ENCODE assay signal across 29 cellular contexts in the genomic region with DNA sequence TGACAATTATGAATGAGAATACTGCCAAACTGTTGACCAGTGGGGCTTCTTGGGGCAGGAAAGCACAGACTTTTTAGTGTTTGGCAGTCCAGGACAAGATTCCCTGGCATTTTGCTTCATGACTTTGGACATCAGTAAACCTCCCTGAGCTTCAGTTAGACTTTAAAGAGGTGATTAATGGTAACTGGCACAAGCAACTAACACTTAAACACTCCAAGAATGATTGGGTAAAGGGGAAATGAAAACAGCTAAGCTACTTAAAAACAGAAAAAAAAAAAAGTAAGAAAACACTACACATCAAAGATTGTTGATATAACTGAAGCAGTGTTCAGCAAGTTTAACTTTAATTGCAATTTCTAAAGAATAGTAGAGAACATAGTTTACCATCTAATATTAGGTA. TPM values are rescaled to one million over a fixed set of nuclear protein-coding genes. Genes with fewer than 3 reads are reported as not detected.
DNase-seq lines count a peak whose midpoint lies in the region; ATAC-seq, FAIRE-seq and TF ChIP-seq lines count a peak whose summit lies in the region.
"Had no signal": no experiment of that assay in that cellular context is flagged by ENCODE, and none has a peak within 500 bp of the region (broad histone marks: within the 10 kb centered on the region; RNA-seq: fewer than 3 reads in every experiment).

No MANE protein-coding gene starts in this region.

- TF ChIP-seq CTCF in GM12878 (IDR thresholded peaks at IDR 0.05 in 2 of 3, conservative IDR thresholded peaks at IDR 0.05 in 1 of 3; ENCODE audit: control insufficient read depth in 2 of 3, extremely low read depth in 1 of 3, insufficient read depth in 1 of 3, low read depth in 3 of 3, low read length in 3 of 3) (no peak), lower lobe of right lung (IDR thresholded peaks at IDR 0.05) (no peak), upper lobe of right lung (IDR thresholded peaks at IDR 0.05) (no peak), GM13976 (IDR thresholded peaks at IDR 0.05; ENCODE audit: borderline replicate concordance, control extremely low read depth, extremely low read depth, insufficient read depth, missing control alignments) (no peak), BE2C (IDR thresholded peaks at IDR 0.05; ENCODE audit: low read depth, low read length) (no peak)

- POLR2A ChIA-PET in GM12878 (lab: Charles Lee) = interaction anchor here (0.5 to 3.3 kb wide), 5 partner anchors 11 to 51 kb away, joined by 3 to 19 read pairs (median 3); no protein-coding TSS in a partner anchor

- no peak for TF ChIP-seq RAD21 in GM12878 (IDR thresholded peaks at IDR 0.05; ENCODE audit: insufficient read depth, low read depth, low read length)

- no peak for TF ChIP-seq POLR2A in GM12878 (IDR thresholded peaks at IDR 0.05; ENCODE audit: low read depth, low read length)

- H3K27me3 ChIP-seq in GM12878 (replicated peaks in 1 of 2; ENCODE audit: control insufficient read depth in 2 of 2, insufficient read depth in 2 of 2, low read length in 1 of 2) (no peaks in the 10 kb centered on the region), lower lobe of right lung (ENCODE audit: low read depth) (no peaks in the 10 kb centered on the region), upper lobe of right lung (no peaks in the 10 kb centered on the region), BE2C (no peaks in the 10 kb centered on the region)
- H3K27me3 ChIP-seq: ascending aorta, BLaER1, esophagus squamous epithelium, gastroesophageal sphincter, hepatocyte, pancreas, right atrium auricular region, transverse colon had no signal

- peaks cover 5 to 21% of the 10 kb centered on the region in 2 experiments for H3K36me3 ChIP-seq in GM12878 (ENCODE audit: control insufficient read depth in 2 of 2, insufficient read depth in 2 of 2, low read length in 1 of 2)
- peaks cover 95% of the 10 kb centered on the region for H3K36me3 ChIP-seq in lower lobe of right lung
- peaks cover 91% of the 10 kb centered on the region for H3K36me3 ChIP-seq in upper lobe of right lung
- peaks cover 75% of the 10 kb centered on the region for H3K36me3 ChIP-seq in BE2C

- H2AFZ ChIP-seq in GM12878 (ENCODE audit: control insufficient read depth, low read depth, low read length) = no peak overlapping the region
- H2AFZ ChIP-seq: hepatocyte had no signal

- H3K4me2 ChIP-seq in GM12878 (ENCODE audit: control insufficient read depth, insufficient read depth) = no peak overlapping the region
- H3K4me2 ChIP-seq: BLaER1, hepatocyte, smooth muscle cell had no signal

- SMC1A ChIA-PET in GM12878 (lab: Charles Lee; ENCODE audit: uncharacterized antibody, unreplicated experiment) = interaction anchor here (1.0 to 4.5 kb wide), 3 partner anchors 11 to 61 kb away, joined by 3 to 27 read pairs (median 4); no protein-coding TSS in a partner anchor

- intact Hi-C loops in GM12878 (cut with micrococcal nuclease; ENCODE audit: unreplicated experiment) (no loop called here), lower lobe of right lung (cut with DNase I) (no loop called here), upper lobe of right lung (cut with DNase I) (no loop called here)

- no peak overlapping the region for H3K4me3 Mint-ChIP-seq in activated naive CD8-positive, alpha-beta T cell
- no peak overlapping the region for H3K4me3 Mint-ChIP-seq in activated naive CD8-positive, alpha-beta T cell treated with anti-CD3 and anti-CD28 coated beads for 36 hours
- H3K4me3 Mint-ChIP-seq: naive thymus-derived CD4-positive, alpha-beta T cell; T-helper 2 cell treated with Interferon-gamma antibody and Interleukin-4, amounts not matched to agents 5 μg/mL and 100 μg/mL, for 36 hours had no signal

- H3K9me3 Mint-ChIP-seq in activated naive CD8-positive, alpha-beta T cell (ENCODE audit: low read depth) = no peaks in the 10 kb centered on the region
- no peaks in the 10 kb centered on the region for H3K9me3 Mint-ChIP-seq in activated naive CD8-positive, alpha-beta T cell treated with anti-CD3 and anti-CD28 coated beads for 36 hours
- H3K9me3 Mint-ChIP-seq: naive thymus-derived CD4-positive, alpha-beta T cell; T-helper 2 cell treated with Interferon-gamma antibody and Interleukin-4, amounts not matched to agents 5 μg/mL and 100 μg/mL, for 36 hours had no signal

- no TSS peak for BruUV-seq in GM12878 (replicated peaks; lab: Mats Ljungman, UMichigan)

- no peak for TF ChIP-seq EP300 in GM12878 (IDR thresholded peaks at IDR 0.05; ENCODE audit: borderline replicate concordance in 1 of 2, control insufficient read depth in 1 of 2, low read depth in 2 of 2, low read length in 2 of 2)

- ATAC-seq in GM12878 = peak; percentile 14; the same call in 1 of the 3 replicates
- peak; percentile 45 to 81 for ATAC-seq in lower lobe of right lung
- ATAC-seq in upper lobe of right lung = peak; percentile 47
- no peak for ATAC-seq in HG03280 (IDR thresholded peaks at IDR 0.05; ENCODE audit: unreplicated experiment)
- ATAC-seq: gastroesophageal sphincter; naive thymus-derived CD4-positive, alpha-beta T cell; pancreas had no signal

- H3K4me1 Mint-ChIP-seq in activated naive CD8-positive, alpha-beta T cell (ENCODE audit: low read depth) = peaks cover 26% of the 10 kb centered on the region
- H3K4me1 Mint-ChIP-seq in activated naive CD8-positive, alpha-beta T cell treated with anti-CD3 and anti-CD28 coated beads for 36 hours = peaks cover 13% of the 10 kb centered on the region

- H3K9ac ChIP-seq in GM12878 (ENCODE audit: control insufficient read depth, insufficient read depth, low read length) = no peak overlapping the region
- H3K9ac ChIP-seq: BLaER1 had no signal

- RAD21 ChIA-PET in GM12878 (lab: Charles Lee; ENCODE audit: unreplicated experiment) = interaction anchor here (2.6 kb wide), 1 partner anchor 12 kb away, joined by 10 read pairs; no protein-coding TSS in a partner anchor

- H3K4me3 ChIP-seq in GM12878 = no peak overlapping the region
- no peak overlapping the region for H3K4me3 ChIP-seq in lower lobe of right lung
- H3K4me3 ChIP-seq in upper lobe of right lung = no peak overlapping the region
- no peak overlapping the region for H3K4me3 ChIP-seq in BE2C (ENCODE audit: low read depth, low read length)
- H3K4me3 ChIP-seq: ascending aorta, BLaER1, esophagus squamous epithelium, gastroesophageal sphincter, hepatocyte, left ventricle myocardium inferior, pancreas, right atrium auricular region, smooth muscle cell, transverse colon had no signal

- CTCF ChIA-PET in GM12878 (lab: Yijun Ruan, JAX) = interaction anchor here (0.8 to 3.6 kb wide), 5 partner anchors 11 to 140 kb away, joined by 3 to 21 read pairs (median 5); no protein-coding TSS in a partner anchor

- DNase-seq in activated naive CD8-positive, alpha-beta T cell treated with anti-CD3 and anti-CD28 coated beads for 36 hours = no peak
- DNase-seq in GM12878 (ENCODE audit: low read depth, low spot score) = no peak
- no peak for DNase-seq in lower lobe of right lung
- no peak for DNase-seq in upper lobe of right lung
- DNase-seq in GM13976 (ENCODE audit: low spot score) = no peak
- DNase-seq in BE2C = no peak
- DNase-seq: activated CD4-positive, alpha-beta T cell treated with anti-CD3 and anti-CD28 coated beads for 4 hours; activated naive CD4-positive, alpha-beta T cell treated with anti-CD3 and anti-CD28 coated beads, Interleukin-2, amount 50 U/mL, for 16 hours; activated T-cell treated with anti-CD3 and anti-CD28 coated beads, Interleukin-2, amount 50 U/mL, for 48 hours; caudate nucleus; esophagus squamous epithelium; left ventricle myocardium inferior; naive thymus-derived CD4-positive, alpha-beta T cell; NCI-H146; pancreas; SHP77; stimulated activated CD4-positive, alpha-beta T cell treated with anti-CD3 and anti-CD28 coated beads, Interleukin-1b, Interleukin-23, amount 100 ng/mL, for 48 hours; stimulated activated CD8-positive, alpha-beta memory T cell treated with anti-CD3 and anti-CD28 coated beads, Interleukin-4, amount 100 ng/mL, for 48 hours; transverse colon had no signal

- H4K20me1 ChIP-seq in GM12878 (ENCODE audit: control insufficient read depth, insufficient read depth) = no peaks in the 10 kb centered on the region

- FAIRE-seq in GM12878 (lab: Jason Lieb, UNC) = no peak
- FAIRE-seq: pancreas had no signal

- H3K79me2 ChIP-seq in GM12878 (ENCODE audit: control insufficient read depth, insufficient read depth, low read length) = no peaks in the 10 kb centered on the region; the same call in 1 of the 2 replicates

- H3K9me3 ChIP-seq in GM12878 (replicated peaks; ENCODE audit: control insufficient read depth, insufficient read depth, low read length) (no peaks in the 10 kb centered on the region), lower lobe of right lung (no peaks in the 10 kb centered on the region), upper lobe of right lung (no peaks in the 10 kb centered on the region), BE2C (no peaks in the 10 kb centered on the region)
- H3K9me3 ChIP-seq: ascending aorta, BLaER1, esophagus squamous epithelium, gastroesophageal sphincter, left ventricle myocardium inferior, pancreas, right atrium auricular region, transverse colon had no signal

- peaks cover 12% of the 10 kb centered on the region for H3K36me3 Mint-ChIP-seq in activated naive CD8-positive, alpha-beta T cell
- peaks cover 22% of the 10 kb centered on the region for H3K36me3 Mint-ChIP-seq in activated naive CD8-positive, alpha-beta T cell treated with anti-CD3 and anti-CD28 coated beads for 36 hours

- H3K27ac ChIP-seq in GM12878 (ENCODE audit: control insufficient read depth, insufficient read depth) (no peak overlapping the region), lower lobe of right lung (no peak overlapping the region), upper lobe of right lung (no peak overlapping the region)
- H3K27ac ChIP-seq: ascending aorta, BLaER1, esophagus squamous epithelium, gastroesophageal sphincter, hepatocyte, HL-60, left ventricle myocardium inferior, pancreas, right atrium auricular region, transverse colon had no signal

- H3K4me1 ChIP-seq in GM12878 (ENCODE audit: control insufficient read depth, insufficient read depth, low read length) (no peaks in the 10 kb centered on the region), lower lobe of right lung (no peaks in the 10 kb centered on the region), upper lobe of right lung (no peaks in the 10 kb centered on the region), BE2C (no peaks in the 10 kb centered on the region)
- H3K4me1 ChIP-seq: ascending aorta, BLaER1, esophagus squamous epithelium, right atrium auricular region, transverse colon had no signal

- in situ Hi-C loops in GM12878 (cut with MboI) = no loop called here
- in situ Hi-C loops in GM13976 (cut with MboI; ENCODE audit: low sequenced_read_pairs, unreplicated experiment) = no loop called here

- H3K27ac Mint-ChIP-seq in activated naive CD8-positive, alpha-beta T cell = peak overlapping the region; percentile 8
- no peak overlapping the region for H3K27ac Mint-ChIP-seq in activated naive CD8-positive, alpha-beta T cell treated with anti-CD3 and anti-CD28 coated beads for 36 hours
- H3K27ac Mint-ChIP-seq: T-helper 2 cell treated with Interferon-gamma antibody and Interleukin-4, amounts not matched to agents 5 μg/mL and 100 μg/mL, for 36 hours had no signal

- no peaks in the 10 kb centered on the region for H3K27me3 Mint-ChIP-seq in activated naive CD8-positive, alpha-beta T cell
- H3K27me3 Mint-ChIP-seq in activated naive CD8-positive, alpha-beta T cell treated with anti-CD3 and anti-CD28 coated beads for 36 hours = no peaks in the 10 kb centered on the region
- H3K27me3 Mint-ChIP-seq: naive thymus-derived CD4-positive, alpha-beta T cell had no signal

RNA-seq across cellular contexts. Expression of a gene that starts 13.4 kb away (rescaled TPM):
- 10 to 100 TPM; 50.1 to 51.0 TPM for total RNA-seq in activated naive CD8-positive, alpha-beta T cell treated with anti-CD3 and anti-CD28 coated beads for 36 hours
- total RNA-seq in GM12878 (2013; cell fraction: nucleolus; rRNA removed) = 27.2 and 28.4 TPM in 2 replicates
- total RNA-seq in GM12878 (2014; rRNA removed) (55.6 and 67.0 TPM in 2 replicates), GM12878 (2014; rRNA removed; fragmentation: Illumina TruSeq; extraction: Trizol) (56.3 and 64.1 TPM in 2 replicates), GM12878 (2021) (42.2 and 43.0 TPM in 2 replicates), lower lobe of right lung (71.9 TPM), upper lobe of right lung (82.3 TPM)
- polyA plus RNA-seq in GM12878 (2011; ENCODE audit: low read depth) = 14.1 TPM
- polyA plus RNA-seq in GM12878 (2011; rRNA removed) (90.9 and 94.3 TPM in 2 replicates), GM12878 (2014; fragmentation: Illumina TruSeq; extraction: Trizol) (63.4 and 81.3 TPM in 2 replicates), GM12878 (2014; fragmentation: Nextera tagmentation; extraction: Ambion mirVana) (10 to 100 TPM; 37.4 to 52.7 TPM), GM12878 (2014; rRNA removed) (43.3 and 46.4 TPM in 2 replicates), GM12878 (2016; fragmentation: Nextera tagmentation; extraction: Ambion mirVana) (10 to 100 TPM; 58.3 to 70.7 TPM)
- polyA plus RNA-seq in GM12878 (2011; cell fraction: cytosol; rRNA removed) = 39.9 and 43.7 TPM in 2 replicates
- 30.6 and 38.6 TPM in 2 replicates for polyA plus RNA-seq in GM12878 (2011; cell fraction: nucleus; rRNA removed)
- polyA plus RNA-seq in GM12878 (2012) = 26.2 and 35.9 TPM in 2 replicates
- polyA minus RNA-seq in GM12878 (2011; rRNA and poly(A)+ RNA removed) = 59.9 and 66.1 TPM in 2 replicates
- 22.3 and 22.8 TPM in 2 replicates for polyA minus RNA-seq in GM12878 (2011; cell fraction: cytosol; rRNA and poly(A)+ RNA removed)
- polyA minus RNA-seq in GM12878 (2011; cell fraction: nucleus; rRNA and poly(A)+ RNA removed) = 10.8 and 17.7 TPM in 2 replicates
- 58.3 TPM for polyA plus RNA-seq in BE2C (2012; ENCODE audit: insufficient read depth, insufficient read length, low read depth)

RNA-seq across cellular contexts. Expression of a gene that starts 28.5 kb away (rescaled TPM):
- 10 to 100 TPM in 1 of 2 experiments, 1 to 10 TPM in 1; 8.9 to 10.1 TPM for total RNA-seq in activated naive CD8-positive, alpha-beta T cell treated with anti-CD3 and anti-CD28 coated beads for 36 hours
- total RNA-seq in GM12878 (2013; cell fraction: nucleolus; rRNA removed) = 27.1 and 27.9 TPM in 2 replicates
- total RNA-seq in GM12878 (2014; rRNA removed) = 9.4 and 13.0 TPM in 2 replicates
- 9.9 and 10.6 TPM in 2 replicates for total RNA-seq in GM12878 (2014; rRNA removed; fragmentation: Illumina TruSeq; extraction: Trizol)
- 5.6 and 6.1 TPM in 2 replicates for total RNA-seq in GM12878 (2021)
- polyA plus RNA-seq in GM12878 (2011; ENCODE audit: low read depth) = 1.0 TPM
- polyA plus RNA-seq in GM12878 (2011; rRNA removed) = 12.0 and 16.4 TPM in 2 replicates
- polyA plus RNA-seq in GM12878 (2011; cell fraction: cytosol; rRNA removed) = 3.3 and 4.2 TPM in 2 replicates
- 17.5 and 18.4 TPM in 2 replicates for polyA plus RNA-seq in GM12878 (2011; cell fraction: nucleus; rRNA removed)
- polyA plus RNA-seq in GM12878 (2012) = 1.8 and 4.2 TPM in 2 replicates
- polyA plus RNA-seq in GM12878 (2014; fragmentation: Illumina TruSeq; extraction: Trizol) = 10.6 and 14.9 TPM in 2 replicates
- 1 to 10 TPM; 7.4 to 8.8 TPM for polyA plus RNA-seq in GM12878 (2014; fragmentation: Nextera tagmentation; extraction: Ambion mirVana)
- 6.5 and 6.9 TPM in 2 replicates for polyA plus RNA-seq in GM12878 (2014; rRNA removed)
- 10 to 100 TPM; 12.9 to 15.1 TPM for polyA plus RNA-seq in GM12878 (2016; fragmentation: Nextera tagmentation; extraction: Ambion mirVana)
- 9.8 and 15.1 TPM in 2 replicates for polyA minus RNA-seq in GM12878 (2011; rRNA and poly(A)+ RNA removed)
- polyA minus RNA-seq in GM12878 (2011; cell fraction: cytosol; rRNA and poly(A)+ RNA removed) = 1.9 and 2.9 TPM in 2 replicates
- 9.1 and 12.9 TPM in 2 replicates for polyA minus RNA-seq in GM12878 (2011; cell fraction: nucleus; rRNA and poly(A)+ RNA removed)
- total RNA-seq in lower lobe of right lung = 1.4 TPM
- 2.6 TPM for total RNA-seq in upper lobe of right lung
- polyA plus RNA-seq in BE2C (2012; ENCODE audit: insufficient read depth, insufficient read length, low read depth) = 0.57 TPM
- total RNA-seq: ascending aorta had no signal

RNA-seq across cellular contexts. Expression of a gene that starts 59.5 kb away (rescaled TPM):
- total RNA-seq in activated naive CD8-positive, alpha-beta T cell treated with anti-CD3 and anti-CD28 coated beads for 36 hours = 10 to 100 TPM; 69.7 to 71.8 TPM
- total RNA-seq in GM12878 (2013; cell fraction: nucleolus; rRNA removed) = 185 and 188 TPM in 2 replicates
- total RNA-seq in GM12878 (2014; rRNA removed) (47.1 and 66.6 TPM in 2 replicates), GM12878 (2014; rRNA removed; fragmentation: Illumina TruSeq; extraction: Trizol) (56.8 and 60.7 TPM in 2 replicates), GM12878 (2021) (58.4 and 63.3 TPM in 2 replicates), lower lobe of right lung (70.9 TPM), upper lobe of right lung (67.7 TPM)
- 24.2 TPM for polyA plus RNA-seq in GM12878 (2011; ENCODE audit: low read depth)
- polyA plus RNA-seq in GM12878 (2011; rRNA removed) (59.6 and 72.4 TPM in 2 replicates), GM12878 (2014; fragmentation: Illumina TruSeq; extraction: Trizol) (43.6 and 59.2 TPM in 2 replicates), GM12878 (2014; fragmentation: Nextera tagmentation; extraction: Ambion mirVana) (10 to 100 TPM; 20.8 to 23.1 TPM), GM12878 (2014; rRNA removed) (34.5 and 41.1 TPM in 2 replicates), GM12878 (2016; fragmentation: Nextera tagmentation; extraction: Ambion mirVana) (10 to 100 TPM; 64.9 to 73.1 TPM)
- polyA plus RNA-seq in GM12878 (2011; cell fraction: cytosol; rRNA removed) = 42.4 and 46.2 TPM in 2 replicates
- 110 and 163 TPM in 2 replicates for polyA plus RNA-seq in GM12878 (2011; cell fraction: nucleus; rRNA removed)
- polyA plus RNA-seq in GM12878 (2012) = 24.6 and 34.4 TPM in 2 replicates
- polyA minus RNA-seq in GM12878 (2011; rRNA and poly(A)+ RNA removed) = 112 and 115 TPM in 2 replicates
- 24.5 and 31.7 TPM in 2 replicates for polyA minus RNA-seq in GM12878 (2011; cell fraction: cytosol; rRNA and poly(A)+ RNA removed)
- polyA minus RNA-seq in GM12878 (2011; cell fraction: nucleus; rRNA and poly(A)+ RNA removed) = 85.1 and 112 TPM in 2 replicates
- polyA plus RNA-seq in BE2C (2012; ENCODE audit: insufficient read depth, insufficient read length, low read depth) = 31.4 TPM

RNA-seq across cellular contexts. Expression of a gene that starts 59.8 kb away (rescaled TPM):
- 10 to 100 TPM; 20.4 to 24.1 TPM for total RNA-seq in activated naive CD8-positive, alpha-beta T cell treated with anti-CD3 and anti-CD28 coated beads for 36 hours
- 16.1 and 17.4 TPM in 2 replicates for total RNA-seq in GM12878 (2013; cell fraction: nucleolus; rRNA removed)
- 7.7 and 15.3 TPM in 2 replicates for total RNA-seq in GM12878 (2014; rRNA removed)
- 8.2 and 9.0 TPM in 2 replicates for total RNA-seq in GM12878 (2014; rRNA removed; fragmentation: Illumina TruSeq; extraction: Trizol)
- 11.3 and 11.7 TPM in 2 replicates for total RNA-seq in GM12878 (2021)
- polyA plus RNA-seq in GM12878 (2011; ENCODE audit: low read depth) = 11.2 TPM
- polyA plus RNA-seq in GM12878 (2011; rRNA removed) = 16.4 and 20.3 TPM in 2 replicates
- polyA plus RNA-seq in GM12878 (2011; cell fraction: cytosol; rRNA removed) = 4.9 and 6.1 TPM in 2 replicates
- polyA plus RNA-seq in GM12878 (2011; cell fraction: nucleus; rRNA removed) = 8.3 and 9.7 TPM in 2 replicates
- 7.5 and 8.9 TPM in 2 replicates for polyA plus RNA-seq in GM12878 (2012)
- polyA plus RNA-seq in GM12878 (2014; fragmentation: Illumina TruSeq; extraction: Trizol) = 10.6 and 11.0 TPM in 2 replicates
- polyA plus RNA-seq in GM12878 (2014; fragmentation: Nextera tagmentation; extraction: Ambion mirVana) = 10 to 100 TPM; 20.5 to 37.3 TPM
- polyA plus RNA-seq in GM12878 (2014; rRNA removed) = 7.4 and 9.5 TPM in 2 replicates
- polyA plus RNA-seq in GM12878 (2016; fragmentation: Nextera tagmentation; extraction: Ambion mirVana) = 10 to 100 TPM; 15.3 to 18.4 TPM
- polyA minus RNA-seq in GM12878 (2011; rRNA and poly(A)+ RNA removed) = 18.5 and 19.2 TPM in 2 replicates
- polyA minus RNA-seq in GM12878 (2011; cell fraction: cytosol; rRNA and poly(A)+ RNA removed) = 4.6 and 6.3 TPM in 2 replicates
- polyA minus RNA-seq in GM12878 (2011; cell fraction: nucleus; rRNA and poly(A)+ RNA removed) = 2.8 and 3.5 TPM in 2 replicates
- 12.7 TPM for total RNA-seq in lower lobe of right lung
- total RNA-seq in upper lobe of right lung = 12.0 TPM
- polyA plus RNA-seq in BE2C (2012; ENCODE audit: insufficient read depth, insufficient read length, low read depth) = 11.8 TPM
